In the genomic region with DNA sequence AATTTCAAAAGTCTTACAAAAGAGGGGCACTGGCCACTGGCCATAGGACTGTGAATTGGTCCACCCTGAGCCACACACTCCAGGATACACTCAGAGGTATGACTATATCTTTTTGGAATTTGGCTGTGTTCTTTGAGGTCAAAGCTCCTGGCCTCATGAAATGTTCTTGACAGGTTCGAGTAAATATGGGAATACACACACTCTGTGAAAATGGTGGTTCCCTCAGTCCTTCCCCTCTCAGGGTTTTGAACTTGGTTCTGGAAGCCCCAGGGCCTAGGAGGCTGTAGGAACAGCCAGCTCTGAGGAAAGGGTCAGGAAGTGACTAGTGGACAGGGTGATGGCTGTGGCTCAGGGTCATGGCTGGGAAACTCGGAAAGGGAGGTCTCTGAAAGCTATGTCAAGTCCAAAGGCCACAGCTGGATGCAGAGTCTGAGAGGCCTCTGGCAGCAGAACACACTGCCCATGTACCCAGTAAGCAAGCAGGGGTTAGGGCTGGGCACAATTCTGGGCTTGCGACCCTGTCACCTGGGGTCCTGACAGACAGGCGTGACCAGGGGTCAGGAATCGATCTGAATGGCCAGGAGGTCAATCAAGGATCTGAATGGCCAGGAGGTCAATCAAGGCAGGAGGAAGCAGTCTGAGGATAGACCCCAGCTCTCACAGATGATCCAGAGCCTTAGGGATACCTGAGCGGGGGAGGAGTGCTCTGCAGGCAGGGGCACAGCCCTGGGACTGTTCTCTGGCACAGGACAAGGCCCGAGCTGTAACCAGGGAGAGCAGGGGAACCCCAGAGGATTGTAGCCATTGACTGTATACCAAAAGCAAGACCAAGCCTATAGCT, we compare ENCODE assay signal across 1 cellular context.
TF ChIP-seq lines count a peak whose summit lies in the region.

No MANE protein-coding gene starts in this region.

TF ChIP-seq in A549, 52 proteins besides CTCF, POLR2A, EP300 and RAD21 (continued from another document):
- TF ChIP-seq E2F6 (IDR thresholded peaks at IDR 0.05; ENCODE audit: borderline replicate concordance, low read depth), result no peak
- TF ChIP-seq FOSL2 (IDR thresholded peaks at IDR 0.05), result no peak
- no peak for TF ChIP-seq FOSL2 (CRISPR knock-in tag; IDR thresholded peaks at IDR 0.05)
- no peak for TF ChIP-seq SREBF2 (IDR thresholded peaks at IDR 0.05)
- no peak for TF ChIP-seq KDM1A (IDR thresholded peaks at IDR 0.05; ENCODE audit: low read depth)
- TF ChIP-seq HEYL (CRISPR knock-in tag; IDR thresholded peaks at IDR 0.05), result no peak
- TF ChIP-seq ZFP36 (IDR thresholded peaks at IDR 0.05; ENCODE audit: borderline replicate concordance, partially characterized antibody), result no peak
- TF ChIP-seq NR3C1 (IDR thresholded peaks at IDR 0.05), result no peak
- TF ChIP-seq RCOR1 (IDR thresholded peaks at IDR 0.05; ENCODE audit: low read depth, low read length), result no peak
- no peak for TF ChIP-seq EHF (CRISPR knock-in tag; IDR thresholded peaks at IDR 0.05)
- no peak for TF ChIP-seq POLR2AphosphoS2 (conservative IDR thresholded peaks at IDR 0.05; ENCODE audit: low read length)
- no peak for TF ChIP-seq CHD4 (IDR thresholded peaks at IDR 0.05; ENCODE audit: borderline replicate concordance)
